ENCODE assay signal across 11 cellular contexts in the genomic region with DNA sequence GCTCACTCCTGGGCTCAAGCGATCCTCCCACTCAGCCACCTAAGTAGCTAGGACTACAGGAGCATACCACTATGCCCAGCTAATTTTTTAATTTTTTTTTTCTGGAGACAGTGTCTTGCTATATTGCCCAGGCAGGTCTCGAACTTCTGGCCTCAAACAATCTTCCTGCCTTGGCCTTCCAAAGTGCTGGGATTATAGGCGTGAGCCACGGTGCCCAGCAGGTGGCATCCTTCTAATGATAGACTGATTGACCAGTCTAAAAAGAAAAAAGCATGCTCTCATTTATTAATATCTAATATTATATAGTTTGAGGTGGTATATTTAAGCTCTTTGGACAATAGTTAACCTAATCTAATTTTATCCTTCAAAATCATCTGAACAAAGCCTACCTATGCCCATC.
DNase-seq lines count a peak whose midpoint lies in the region; ATAC-seq and TF ChIP-seq lines count a peak whose summit lies in the region.
"Had no signal": no experiment of that assay in that cellular context is flagged by ENCODE, and none has a peak within 500 bp of the region (broad histone marks: within the 10 kb centered on the region; RNA-seq: fewer than 3 reads in every experiment).

No MANE protein-coding gene starts in this region.

- H3K27ac ChIP-seq in colonic mucosa = no peak overlapping the region
- H3K27ac ChIP-seq: neutrophil had no signal

- H3K27me3 ChIP-seq in colonic mucosa = no peaks in the 10 kb centered on the region
- H3K27me3 ChIP-seq: neutrophil had no signal

- no peaks in the 10 kb centered on the region for H3K36me3 ChIP-seq in colonic mucosa
- H3K36me3 ChIP-seq: neutrophil had no signal

- no peak overlapping the region for H3K4me3 ChIP-seq in LNCaP clone FGC (ENCODE audit: low read depth, low read length)
- H3K4me3 ChIP-seq in colonic mucosa = no peak overlapping the region

- DNase-seq in activated T-cell treated with anti-CD3 and anti-CD28 coated beads for 48 hours (ENCODE audit: low read depth) = peak; percentile 6
- DNase-seq in activated T-cell treated with anti-CD3 and anti-CD28 coated beads for 4 hours = no peak
- no peak for DNase-seq in LNCaP clone FGC (ENCODE audit: low read depth)
- DNase-seq in colonic mucosa = peak; percentile 20
- DNase-seq in stimulated activated CD4-positive, alpha-beta T cell treated with anti-CD3 and anti-CD28 coated beads, Interleukin-4, amount 100 ng/mL, for 24 hours = peak; percentile 14
- DNase-seq: amygdala, NCI-H2029 treated with DMSO at 0.1 percent for 48 hours had no signal

- peak; percentile 39 for TF ChIP-seq CTCF in LNCaP clone FGC (IDR thresholded peaks at IDR 0.05; ENCODE audit: control insufficient read depth, extremely low read depth, insufficient read depth)
- TF ChIP-seq CTCF in colonic mucosa (IDR thresholded peaks at IDR 0.05) = peak; percentile 16

- no peak overlapping the region for H3K9ac ChIP-seq in colonic mucosa (ENCODE audit: low read depth in 2 of 2, low read length in 2 of 2)

- no peaks in the 10 kb centered on the region for H3K9me3 ChIP-seq in colonic mucosa
- H3K9me3 ChIP-seq: neutrophil had no signal

- intact Hi-C loops in colonic mucosa (cut with DNase I) = loop anchor here (10.0 kb wide), 1 partner anchor 394 kb away; no protein-coding TSS in a partner anchor

- H3K4me1 ChIP-seq in colonic mucosa = no peaks in the 10 kb centered on the region

- ATAC-seq in HG03139 (IDR thresholded peaks at IDR 0.05; ENCODE audit: unreplicated experiment) (no peak), HG03520 (IDR thresholded peaks at IDR 0.05; ENCODE audit: unreplicated experiment) (no peak), HG02623 (IDR thresholded peaks at IDR 0.05; ENCODE audit: unreplicated experiment) (no peak)

Comparison
In these comparisons a context has a peak if more than half of its experiments do, and no peak if none do; other contexts are left out.
1. DNase-seq: peak in activated T-cell treated with anti-CD3 and anti-CD28 coated beads for 48 hours (single experiment), colonic mucosa (single experiment) and stimulated activated CD4-positive, alpha-beta T cell treated with anti-CD3 and anti-CD28 coated beads, Interleukin-4, amount 100 ng/mL, for 24 hours (single experiment); none in activated T-cell treated with anti-CD3 and anti-CD28 coated beads for 4 hours (single experiment) and LNCaP clone FGC (single experiment).